Comparison of ENCODE assay signal across 9 cellular contexts in the genomic region with DNA sequence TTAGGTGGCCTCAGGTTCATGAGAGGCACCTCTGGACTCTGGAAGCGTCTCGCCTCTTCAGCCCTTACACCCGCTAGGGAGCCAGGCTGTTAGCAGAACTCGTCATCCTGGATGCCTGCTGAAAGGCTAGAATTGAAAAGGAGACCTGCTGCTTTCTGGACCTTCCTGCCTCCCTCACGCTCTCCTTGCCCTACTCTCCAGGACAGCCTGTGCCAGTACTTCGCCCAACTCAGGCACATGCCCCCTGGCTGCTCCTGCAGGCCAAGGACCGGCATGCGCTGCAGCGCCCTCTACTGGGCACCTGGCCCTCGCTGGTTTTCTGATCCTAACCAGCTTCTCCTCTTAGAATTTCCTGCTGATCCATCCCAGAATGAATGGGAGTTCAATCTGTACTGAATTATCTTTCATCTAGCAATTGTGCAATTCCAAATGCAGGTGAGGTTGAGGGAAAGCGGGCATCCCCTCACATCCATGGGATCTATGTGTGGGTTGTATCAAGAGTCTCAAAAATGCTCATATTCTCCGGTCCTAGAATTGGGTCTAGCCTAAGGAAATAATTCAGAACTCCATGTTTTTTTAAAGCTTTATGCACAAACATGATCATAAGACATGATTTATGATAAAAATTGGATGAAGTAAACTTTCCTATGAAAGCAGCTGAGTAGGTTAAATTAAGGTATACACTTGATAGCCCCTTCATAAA.
DNase-seq lines count a peak whose midpoint lies in the region; ATAC-seq, FAIRE-seq and TF ChIP-seq lines count a peak whose summit lies in the region.
"Had no signal": no experiment of that assay in that cellular context is flagged by ENCODE, and none has a peak within 500 bp of the region (broad histone marks: within the 10 kb centered on the region; RNA-seq: fewer than 3 reads in every experiment).

No MANE protein-coding gene starts in this region.

- no peak overlapping the region for H3K4me2 ChIP-seq in HepG2 (ENCODE audit: low read depth, low read length)
- H3K4me2 ChIP-seq: BLaER1 treated with 17β-estradiol and CSF1 and Interleukin-3, amounts not matched to agents 10 nM and 100 nM had no signal

- H3K4me3 ChIP-seq in HepG2 (replicated peaks in 1 of 3; ENCODE audit: insufficient read depth in 1 of 3, low read depth in 2 of 3, low read length in 3 of 3), result no peak overlapping the region
- H3K4me3 ChIP-seq: BLaER1 treated with 17β-estradiol and CSF1 and Interleukin-3, amounts not matched to agents 10 nM and 100 nM had no signal

- CTCF ChIA-PET in HepG2 (lab: Yijun Ruan, JAX; ENCODE audit: low intra/inter-chr PET ratio, low total read pairs), result interaction anchor here (0.7 to 1.5 kb wide), 6 partner anchors 47 to 402 kb away, joined by 3 to 8 read pairs (median 4); a partner anchor contains a TSS

- no peak for TF ChIP-seq POLR2A in HepG2 (IDR thresholded peaks at IDR 0.05; ENCODE audit: insufficient read depth in 1 of 2, low read depth in 2 of 2, low read length in 2 of 2)

- H3K9me3 ChIP-seq in HepG2 (ENCODE audit: low read length), result no peaks in the 10 kb centered on the region
- H3K9me3 ChIP-seq: BLaER1 treated with 17β-estradiol and CSF1 and Interleukin-3, amounts not matched to agents 10 nM and 100 nM had no signal

- H2AFZ ChIP-seq in HepG2 (ENCODE audit: low read length), result no peak overlapping the region

- 48% methylated on average over 12 of the region's 12 CpGs for WGBS in HepG2 (ENCODE audit: low lambda C conversion rate)

- no peaks in the 10 kb centered on the region for H3K27me3 ChIP-seq in HepG2 (ENCODE audit: control insufficient read depth in 1 of 2, insufficient read depth in 2 of 2, low read length in 2 of 2)
- H3K27me3 ChIP-seq: BLaER1 treated with 17β-estradiol and CSF1 and Interleukin-3, amounts not matched to agents 10 nM and 100 nM had no signal

- no peak overlapping the region for H3K9ac ChIP-seq in HepG2 (ENCODE audit: insufficient read depth, low read depth, low read length)
- H3K9ac ChIP-seq: BLaER1 treated with 17β-estradiol and CSF1 and Interleukin-3, amounts not matched to agents 10 nM and 100 nM had no signal

- no TSS peak for BruUV-seq in HepG2 (replicated peaks; lab: Mats Ljungman, UMichigan)

- TF ChIP-seq EP300 in HepG2 (IDR thresholded peaks at IDR 0.05; ENCODE audit: low read depth in 2 of 2, low read length in 2 of 2), result no peak
- no peak for TF ChIP-seq EP300 in HepG2 (CRISPR knock-in tag; IDR thresholded peaks at IDR 0.05; ENCODE audit: borderline replicate concordance)

- intact Hi-C loops in HepG2 (cut with micrococcal nuclease; ENCODE audit: unreplicated experiment), result no loop called here

- DNase-seq in NCI-H2107 treated with DMSO at 0.1 percent for 48 hours (lab: John Stamatoyannopoulos, UW; ENCODE audit: unreplicated experiment), result peak; percentile 34
- no peak for DNase-seq in NCI-H2107 (lab: John Stamatoyannopoulos, UW)
- peak; percentile 35 for DNase-seq in NCI-H2029 treated with DMSO at 0.1 percent for 48 hours (lab: John Stamatoyannopoulos, UW)
- peak; percentile 58 for DNase-seq in activated CD4-positive, alpha-beta T cell treated with anti-CD3 and anti-CD28 coated beads for 1 hour
- DNase-seq in caudate nucleus (lab: John Stamatoyannopoulos, UW), result peak in 31 of 61 donors; percentile 9 to 71 (median 28)
- peak; percentile 67 for DNase-seq in HepG2 (ENCODE audit: low spot score)
- DNase-seq in stimulated activated CD8-positive, alpha-beta memory T cell treated with anti-CD3 and anti-CD28 coated beads, Interleukin-12 subunit alpha, Interleukin-12 subunit beta, amount 100 ng/mL, for 1 hour (ENCODE audit: low read depth), result peak; percentile 51

- no peak overlapping the region for H3K27ac ChIP-seq in caudate nucleus (ENCODE audit: low read depth, low read length)
- H3K27ac ChIP-seq in HepG2 (ENCODE audit: extremely low read length, insufficient read depth, low read length), result no peak overlapping the region
- H3K27ac ChIP-seq: BLaER1 treated with 17β-estradiol and CSF1 and Interleukin-3, amounts not matched to agents 10 nM and 100 nM had no signal

- FAIRE-seq in HepG2 (lab: Jason Lieb, UNC), result peak; percentile 87

- H3K4me1 ChIP-seq in HepG2 (ENCODE audit: insufficient read depth, low read length), result no peaks in the 10 kb centered on the region

- POLR2A ChIA-PET in HepG2 (lab: Yijun Ruan, JAX), result interaction anchor here (0.7 to 0.8 kb wide), 2 partner anchors 11 to 138 kb away, joined by 4 read pairs; no protein-coding TSS in a partner anchor

- no peaks in the 10 kb centered on the region for H3K79me2 ChIP-seq in HepG2 (ENCODE audit: insufficient read depth, low read length)

- H4K20me1 ChIP-seq in HepG2 (ENCODE audit: insufficient read depth, low read length), result no peaks in the 10 kb centered on the region

- in situ Hi-C loops in HepG2 (cut with HindIII; ENCODE audit: extremely low pct_ligation_motif_present, low pct_unique_long_range_greater_than_20kb), result loop anchor here (10.0 kb wide), 1 partner anchor 473 kb away; a partner anchor contains a TSS

- H3K36me3 ChIP-seq in HepG2 (replicated peaks in 1 of 2; ENCODE audit: control insufficient read depth in 1 of 2, insufficient read depth in 2 of 2, low read length in 2 of 2), result peaks cover 12 to 20% of the 10 kb centered on the region in 2 experiments; a peak in 3 of 5 replicates

- peak; percentile 80 for TF ChIP-seq RAD21 in HepG2 (CRISPR knock-in tag; IDR thresholded peaks at IDR 0.05)

- peak; percentile 98 for TF ChIP-seq CTCF in HepG2 (CRISPR knock-in tag; IDR thresholded peaks at IDR 0.05)

- ATAC-seq in HepG2, result peak; percentile 82
- ATAC-seq in HG02870 (IDR thresholded peaks at IDR 0.05; ENCODE audit: unreplicated experiment), result no peak

TF ChIP-seq in HepG2, 621 proteins besides CTCF, POLR2A, EP300 and RAD21 (continues in another document):
- TF ChIP-seq CENPT (CRISPR knock-in tag; IDR thresholded peaks at IDR 0.05; ENCODE audit: low read depth) (no peak), KLF13 (CRISPR knock-in tag; IDR thresholded peaks at IDR 0.05) (0 out of 2 replicates have a peak, but pooled peaks have one; percentile 63), FOSL2 (CRISPR knock-in tag; IDR thresholded peaks at IDR 0.05) (peak; percentile 64; the same call in 1 of the 2 replicates), XRCC5 (optimal IDR thresholded peaks at IDR 0.05; ENCODE audit: low read length) (peak; percentile 99)
- TF ChIP-seq, protein P1, sequence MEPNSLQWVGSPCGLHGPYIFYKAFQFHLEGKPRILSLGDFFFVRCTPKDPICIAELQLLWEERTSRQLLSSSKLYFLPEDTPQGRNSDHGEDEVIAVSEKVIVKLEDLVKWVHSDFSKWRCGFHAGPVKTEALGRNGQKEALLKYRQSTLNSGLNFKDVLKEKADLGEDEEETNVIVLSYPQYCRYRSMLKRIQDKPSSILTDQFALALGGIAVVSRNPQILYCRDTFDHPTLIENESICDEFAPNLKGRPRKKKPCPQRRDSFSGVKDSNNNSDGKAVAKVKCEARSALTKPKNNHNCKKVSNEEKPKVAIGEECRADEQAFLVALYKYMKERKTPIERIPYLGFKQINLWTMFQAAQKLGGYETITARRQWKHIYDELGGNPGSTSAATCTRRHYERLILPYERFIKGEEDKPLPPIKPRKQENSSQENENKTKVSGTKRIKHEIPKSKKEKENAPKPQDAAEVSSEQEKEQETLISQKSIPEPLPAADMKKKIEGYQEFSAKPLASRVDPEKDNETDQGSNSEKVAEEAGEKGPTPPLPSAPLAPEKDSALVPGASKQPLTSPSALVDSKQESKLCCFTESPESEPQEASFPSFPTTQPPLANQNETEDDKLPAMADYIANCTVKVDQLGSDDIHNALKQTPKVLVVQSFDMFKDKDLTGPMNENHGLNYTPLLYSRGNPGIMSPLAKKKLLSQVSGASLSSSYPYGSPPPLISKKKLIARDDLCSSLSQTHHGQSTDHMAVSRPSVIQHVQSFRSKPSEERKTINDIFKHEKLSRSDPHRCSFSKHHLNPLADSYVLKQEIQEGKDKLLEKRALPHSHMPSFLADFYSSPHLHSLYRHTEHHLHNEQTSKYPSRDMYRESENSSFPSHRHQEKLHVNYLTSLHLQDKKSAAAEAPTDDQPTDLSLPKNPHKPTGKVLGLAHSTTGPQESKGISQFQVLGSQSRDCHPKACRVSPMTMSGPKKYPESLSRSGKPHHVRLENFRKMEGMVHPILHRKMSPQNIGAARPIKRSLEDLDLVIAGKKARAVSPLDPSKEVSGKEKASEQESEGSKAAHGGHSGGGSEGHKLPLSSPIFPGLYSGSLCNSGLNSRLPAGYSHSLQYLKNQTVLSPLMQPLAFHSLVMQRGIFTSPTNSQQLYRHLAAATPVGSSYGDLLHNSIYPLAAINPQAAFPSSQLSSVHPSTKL (CRISPR knock-in tag; IDR thresholded peaks at IDR 0.05), result peak; percentile 45
- TF ChIP-seq, protein P2, sequence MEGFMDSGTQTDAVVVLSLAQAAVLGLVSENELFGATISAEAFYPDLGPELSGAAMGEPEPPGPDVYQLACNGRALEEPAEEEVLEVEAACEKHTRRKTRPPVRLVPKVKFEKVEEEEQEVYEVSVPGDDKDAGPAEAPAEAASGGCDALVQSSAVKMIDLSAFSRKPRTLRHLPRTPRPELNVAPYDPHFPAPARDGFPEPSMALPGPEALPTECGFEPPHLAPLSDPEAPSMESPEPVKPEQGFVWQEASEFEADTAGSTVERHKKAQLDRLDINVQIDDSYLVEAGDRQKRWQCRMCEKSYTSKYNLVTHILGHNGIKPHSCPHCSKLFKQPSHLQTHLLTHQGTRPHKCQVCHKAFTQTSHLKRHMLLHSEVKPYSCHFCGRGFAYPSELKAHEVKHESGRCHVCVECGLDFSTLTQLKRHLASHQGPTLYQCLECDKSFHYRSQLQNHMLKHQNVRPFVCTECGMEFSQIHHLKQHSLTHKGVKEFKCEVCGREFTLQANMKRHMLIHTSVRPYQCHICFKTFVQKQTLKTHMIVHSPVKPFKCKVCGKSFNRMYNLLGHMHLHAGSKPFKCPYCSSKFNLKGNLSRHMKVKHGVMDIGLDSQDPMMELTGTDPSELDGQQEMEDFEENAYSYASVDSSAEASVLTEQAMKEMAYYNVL (CRISPR knock-in tag; IDR thresholded peaks at IDR 0.05; ENCODE audit: borderline replicate concordance), result peak; percentile 46; the same call in 1 of the 2 replicates
- TF ChIP-seq, protein P3, sequence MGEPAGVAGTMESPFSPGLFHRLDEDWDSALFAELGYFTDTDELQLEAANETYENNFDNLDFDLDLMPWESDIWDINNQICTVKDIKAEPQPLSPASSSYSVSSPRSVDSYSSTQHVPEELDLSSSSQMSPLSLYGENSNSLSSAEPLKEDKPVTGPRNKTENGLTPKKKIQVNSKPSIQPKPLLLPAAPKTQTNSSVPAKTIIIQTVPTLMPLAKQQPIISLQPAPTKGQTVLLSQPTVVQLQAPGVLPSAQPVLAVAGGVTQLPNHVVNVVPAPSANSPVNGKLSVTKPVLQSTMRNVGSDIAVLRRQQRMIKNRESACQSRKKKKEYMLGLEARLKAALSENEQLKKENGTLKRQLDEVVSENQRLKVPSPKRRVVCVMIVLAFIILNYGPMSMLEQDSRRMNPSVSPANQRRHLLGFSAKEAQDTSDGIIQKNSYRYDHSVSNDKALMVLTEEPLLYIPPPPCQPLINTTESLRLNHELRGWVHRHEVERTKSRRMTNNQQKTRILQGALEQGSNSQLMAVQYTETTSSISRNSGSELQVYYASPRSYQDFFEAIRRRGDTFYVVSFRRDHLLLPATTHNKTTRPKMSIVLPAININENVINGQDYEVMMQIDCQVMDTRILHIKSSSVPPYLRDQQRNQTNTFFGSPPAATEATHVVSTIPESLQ (CRISPR knock-in tag; conservative IDR thresholded peaks at IDR 0.05), result no peak
